In the genomic region with DNA sequence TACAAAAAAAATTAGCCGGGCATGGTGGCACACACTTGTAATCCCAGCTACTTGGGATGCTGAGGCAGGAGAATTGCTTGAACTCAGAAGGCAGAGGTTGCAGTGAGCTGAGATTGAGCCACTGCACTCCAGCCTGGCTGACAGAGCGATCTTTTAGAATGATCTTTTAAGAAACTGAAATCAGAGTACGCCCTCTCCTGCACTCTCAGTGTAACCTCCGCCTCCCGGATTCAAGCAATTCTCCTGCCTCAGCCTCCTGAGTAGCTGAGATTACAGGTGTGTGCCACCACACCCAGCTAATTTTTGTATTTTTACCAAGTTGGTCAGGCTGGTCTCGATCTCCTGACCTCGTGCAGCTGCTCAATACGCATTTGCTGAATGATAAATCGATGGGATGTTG, we compare ENCODE assay signal across 5 cellular contexts. TPM values are rescaled to one million over a fixed set of nuclear protein-coding genes. Genes with fewer than 3 reads are reported as not detected.
"Had no signal": no experiment of that assay in that cellular context is flagged by ENCODE, and none has a peak within 500 bp of the region (broad histone marks: within the 10 kb centered on the region; RNA-seq: fewer than 3 reads in every experiment).

No MANE protein-coding gene starts in this region.

RNA-seq across cellular contexts. Expression of gene RIIAD1, which starts 12.7 kb away (rescaled TPM):
- total RNA-seq: GM23248, H4, H7, HT-29 had no signal
- polyA plus RNA-seq: IgD-negative memory B cell had no signal

RNA-seq across cellular contexts. Expression of gene CELF3, which starts 17.4 kb away (rescaled TPM):
- total RNA-seq: GM23248, H4 had no signal
- polyA plus RNA-seq: GM23248, IgD-negative memory B cell had no signal
